In genomic region chr6:28491984-28492317, GRCh38 we compare ENCODE assay signal across 23 cellular contexts. TPM values are rescaled to one million over a fixed set of nuclear protein-coding genes. Genes with fewer than 3 reads are reported as not detected.
DNase-seq lines count a peak whose midpoint lies in the region; ATAC-seq and TF ChIP-seq lines count a peak whose summit lies in the region.
"Had no signal": no experiment of that assay in that cellular context is flagged by ENCODE, and none has a peak within 500 bp of the region (broad histone marks: within the 10 kb centered on the region; RNA-seq: fewer than 3 reads in every experiment).

No MANE protein-coding gene starts in this region.

- peaks cover 14 to 15% (median 15%) of the 10 kb centered on the region in 3 donors for H3K4me1 Mint-ChIP-seq in CD8-positive, alpha-beta memory T cell
- H3K4me1 Mint-ChIP-seq in H9 (peaks cover 9 to 13% of the 10 kb centered on the region in 2 experiments), chondrocyte (ENCODE audit: low read depth) (peaks cover 16% of the 10 kb centered on the region), nephron progenitor cell (peaks cover 37% of the 10 kb centered on the region)

- no peak overlapping the region for H3K23ac ChIP-seq in H9 (ENCODE audit: insufficient read length, low read depth, low read length)

- H3K4ac ChIP-seq in H9 (ENCODE audit: low read depth, low read length) = no peak overlapping the region

- H2AK5ac ChIP-seq in H9 (ENCODE audit: insufficient read length, low read length) = no peak overlapping the region

- H4K5ac ChIP-seq in H9 (ENCODE audit: insufficient read length, low read depth, low read length) = no peak overlapping the region

- H3K56ac ChIP-seq in H9 (ENCODE audit: insufficient read length, low read depth, low read length) = no peak overlapping the region

- no peaks in the 10 kb centered on the region for H3K79me1 ChIP-seq in H9 (ENCODE audit: insufficient read depth, low read depth, low read length, poor library complexity, severe bottlenecking)

- peaks cover 37 to 75% of the 10 kb centered on the region in 2 donors for H3K27me3 Mint-ChIP-seq in CD8-positive, alpha-beta memory T cell
- H3K27me3 Mint-ChIP-seq in H9 (ENCODE audit: low read depth) (no peaks in the 10 kb centered on the region), chondrocyte (ENCODE audit: low read depth) (peaks cover 12% of the 10 kb centered on the region), nephron progenitor cell (ENCODE audit: low read depth, poor library complexity) (peaks cover 13% of the 10 kb centered on the region)

- H3K79me2 ChIP-seq in H9 (ENCODE audit: insufficient read depth, low read length) = no peaks in the 10 kb centered on the region

- no peak overlapping the region for H3K14ac ChIP-seq in H9 (ENCODE audit: insufficient read depth, low read length)

- no peak for ATAC-seq in GM19351 (IDR thresholded peaks at IDR 0.05; ENCODE audit: unreplicated experiment)
- ATAC-seq: A549; CD8-positive, alpha-beta T cell had no signal

- H3K4me2 ChIP-seq in H9 (ENCODE audit: insufficient read depth, insufficient read length, low read length) = no peak overlapping the region
- H3K4me2 ChIP-seq: A549, SK-N-SH had no signal

- no peak overlapping the region for H3K4me3 ChIP-seq in CD8-positive, alpha-beta memory T cell (ENCODE audit: low read length)
- H3K4me3 ChIP-seq: A549 had no signal

- no peak overlapping the region for H4K8ac ChIP-seq in H9 (replicated peaks; ENCODE audit: insufficient read length, low read depth, low read length)

- H3K18ac ChIP-seq in H9 (ENCODE audit: insufficient read length, low read depth, low read length) = no peak overlapping the region

- H3K23me2 ChIP-seq in H9 (ENCODE audit: insufficient read length, low read depth, low read length, poor library complexity, severe bottlenecking) = peaks cover 12% of the 10 kb centered on the region

- peak overlapping the region; percentile 52 for H2AFZ ChIP-seq in H9 (ENCODE audit: low read length)

- no peak overlapping the region for H3K9ac ChIP-seq in H9 (ENCODE audit: extremely low read depth, insufficient read length, low read length)
- H3K9ac ChIP-seq: SK-N-SH had no signal

- H2BK120ac ChIP-seq in H9 (ENCODE audit: low read depth, low read length, poor library complexity, severe bottlenecking) = no peak overlapping the region

- no peak for DNase-seq in CD8-positive, alpha-beta memory T cell
- DNase-seq in H9 (no peak), chondrocyte (ENCODE audit: low spot score) (no peak), nephron progenitor cell (no peak), GDM1 (lab: John Stamatoyannopoulos, UW) (no peak), NCI-H128 (lab: John Stamatoyannopoulos, UW; ENCODE audit: unreplicated experiment) (no peak), GM10266 (ENCODE audit: extremely low spot score) (no peak)
- DNase-seq: CD8-positive, alpha-beta T cell; DMS79; GOT3; HFFc6; NCI-H1105 treated with DMSO at 0.1 percent for 48 hours; NCI-H187; NCI-H2227 treated with DMSO at 0.1 percent for 48 hours; NCI-H524; NCI-H82; SHP77 treated with DMSO at 0.1 percent for 48 hours; SK-N-SH had no signal

- TF ChIP-seq CTCF in H9 (conservative IDR thresholded peaks at IDR 0.05) (no peak), chondrocyte (IDR thresholded peaks at IDR 0.05) (no peak), nephron progenitor cell (IDR thresholded peaks at IDR 0.05) (no peak), GM10266 (IDR thresholded peaks at IDR 0.05; ENCODE audit: control insufficient read depth, insufficient read depth, low read depth, missing control alignments) (no peak)

- H3K27ac ChIP-seq in CD8-positive, alpha-beta memory T cell (ENCODE audit: low read depth, low read length) = peak overlapping the region; percentile 33
- H3K27ac ChIP-seq in H9 (ENCODE audit: insufficient read length, low read depth, low read length) = no peak overlapping the region
- H3K27ac ChIP-seq: A549 had no signal

- peak overlapping the region in 1 of 8 donors; percentile 41 for H3K27ac Mint-ChIP-seq in CD8-positive, alpha-beta memory T cell
- H3K27ac Mint-ChIP-seq in H9 = no peak overlapping the region
- H3K27ac Mint-ChIP-seq in chondrocyte (ENCODE audit: unreplicated experiment) = peak overlapping the region; percentile 30
- no peak overlapping the region for H3K27ac Mint-ChIP-seq in nephron progenitor cell
- H3K27ac Mint-ChIP-seq: CD8-positive, alpha-beta T cell; HFFc6 had no signal

- H3K36me3 Mint-ChIP-seq in CD8-positive, alpha-beta memory T cell = no peaks in the 10 kb centered on the region
- H3K36me3 Mint-ChIP-seq in H9 (ENCODE audit: insufficient read depth in 1 of 3, low read depth in 3 of 3) = no peaks in the 10 kb centered on the region
- H3K36me3 Mint-ChIP-seq in chondrocyte (ENCODE audit: low read depth) = no peaks in the 10 kb centered on the region
- no peaks in the 10 kb centered on the region for H3K36me3 Mint-ChIP-seq in nephron progenitor cell (ENCODE audit: low read depth)
- H3K36me3 Mint-ChIP-seq: CD8-positive, alpha-beta T cell had no signal

- no peaks in the 10 kb centered on the region for H3K9me3 ChIP-seq in CD8-positive, alpha-beta memory T cell (ENCODE audit: low read length)
- no peaks in the 10 kb centered on the region for H3K9me3 ChIP-seq in H9 (ENCODE audit: control insufficient read depth, low read depth, low read length)
- H3K9me3 ChIP-seq: A549, SK-N-SH had no signal

- CTCF ChIA-PET in CD8-positive, alpha-beta memory T cell (lab: Charles Lee) = no interaction called here

- H2BK15ac ChIP-seq in H9 (ENCODE audit: low read depth, low read length) = no peak overlapping the region

- H4K20me1 ChIP-seq in H9 (ENCODE audit: control insufficient read depth, insufficient read depth, insufficient read length) = no peaks in the 10 kb centered on the region

- H2BK20ac ChIP-seq in H9 (ENCODE audit: low read depth, low read length, poor library complexity, severe bottlenecking) = no peak overlapping the region

- H3K36me3 ChIP-seq in CD8-positive, alpha-beta memory T cell (ENCODE audit: insufficient read depth, low read length) = no peaks in the 10 kb centered on the region

- WGBS in H9 (ENCODE audit: extremely low coverage, insufficient read length, low lambda C conversion rate) = no CpG with 5 or more reads among the region's 3 CpGs

- no peak overlapping the region for H3T11ph ChIP-seq in H9 (ENCODE audit: low read length)

- peak overlapping the region in 1 of 7 donors; percentile 3 for H3K4me3 Mint-ChIP-seq in CD8-positive, alpha-beta memory T cell
- H3K4me3 Mint-ChIP-seq in H9 (peak overlapping the region in 1 of 2 experiments; percentile 16; a peak in 1 of 5 replicates), chondrocyte (ENCODE audit: unreplicated experiment) (no peak overlapping the region), nephron progenitor cell (peak overlapping the region; percentile 71)
- H3K4me3 Mint-ChIP-seq: CD8-positive, alpha-beta T cell; HFFc6 had no signal

- H2BK5ac ChIP-seq in H9 (ENCODE audit: insufficient read length, low read length) = no peak overlapping the region

- H3K9me3 Mint-ChIP-seq in CD8-positive, alpha-beta memory T cell = peaks cover 0 to 2% (median 0%) of the 10 kb centered on the region in 5 donors
- H3K9me3 Mint-ChIP-seq in H9 (no peaks in the 10 kb centered on the region), chondrocyte (ENCODE audit: low read depth) (no peaks in the 10 kb centered on the region), nephron progenitor cell (no peaks in the 10 kb centered on the region)
- H3K9me3 Mint-ChIP-seq: CD8-positive, alpha-beta T cell; HFFc6 had no signal

- H3K4me1 ChIP-seq in CD8-positive, alpha-beta memory T cell (ENCODE audit: insufficient read depth, low read length) = peaks cover 10% of the 10 kb centered on the region
- no peaks in the 10 kb centered on the region for H3K4me1 ChIP-seq in H9 (ENCODE audit: insufficient read depth, low read length)

- H3K27me3 ChIP-seq in CD8-positive, alpha-beta memory T cell (ENCODE audit: insufficient read depth, low read length, poor library complexity, severe bottlenecking) = peaks cover 15% of the 10 kb centered on the region
- H3K27me3 ChIP-seq in H9 (ENCODE audit: insufficient read depth, low read length) = no peaks in the 10 kb centered on the region

- no peak overlapping the region for H2BK12ac ChIP-seq in H9 (ENCODE audit: insufficient read length, low read depth, low read length)

- no peak overlapping the region for H4K91ac ChIP-seq in H9 (ENCODE audit: insufficient read length, low read depth, low read length)

- POLR2A ChIA-PET in CD8-positive, alpha-beta memory T cell (lab: Charles Lee) = no interaction called here

RNA-seq across cellular contexts. Expression of gene GPX6, which starts 23.6 kb away (rescaled TPM):
- not detected for total RNA-seq in CD8-positive, alpha-beta memory T cell
- not detected for polyA plus RNA-seq in CD8-positive, alpha-beta memory T cell
- total RNA-seq in H9 (2021) (not detected in 2 replicates), chondrocyte (not detected in 3 replicates)
- total RNA-seq: CD8-positive, alpha-beta T cell; G401; HFFc6; RPMI7951 had no signal
- polyA plus RNA-seq: A549, BJ, SK-N-SH had no signal

RNA-seq across cellular contexts. Expression of gene GPX5, which starts 33.7 kb away (rescaled TPM):
- not detected for total RNA-seq in CD8-positive, alpha-beta memory T cell
- 0.84 TPM for polyA plus RNA-seq in CD8-positive, alpha-beta memory T cell
- total RNA-seq in H9 (2021) (not detected in 2 replicates), chondrocyte (not detected in 3 replicates)
- total RNA-seq: CD8-positive, alpha-beta T cell; G401; HFFc6; RPMI7951 had no signal
- polyA plus RNA-seq: A549, BJ, SK-N-SH had no signal

RNA-seq across cellular contexts. Expression of gene ZSCAN23, which starts 48.7 kb away (rescaled TPM):
- 1 to 10 TPM in 1 of 2 experiments, under 1 TPM in 1; 0.63 to 1.3 TPM for total RNA-seq in CD8-positive, alpha-beta memory T cell
- polyA plus RNA-seq in CD8-positive, alpha-beta memory T cell = not detected
- total RNA-seq in H9 (2021) (2.9 and 4.1 TPM in 2 replicates), chondrocyte (2.1 to 3.5 TPM (median 3.3 TPM) in 3 replicates)
- total RNA-seq: CD8-positive, alpha-beta T cell had no signal
- polyA plus RNA-seq: A549 had no signal
